In the genomic region with DNA sequence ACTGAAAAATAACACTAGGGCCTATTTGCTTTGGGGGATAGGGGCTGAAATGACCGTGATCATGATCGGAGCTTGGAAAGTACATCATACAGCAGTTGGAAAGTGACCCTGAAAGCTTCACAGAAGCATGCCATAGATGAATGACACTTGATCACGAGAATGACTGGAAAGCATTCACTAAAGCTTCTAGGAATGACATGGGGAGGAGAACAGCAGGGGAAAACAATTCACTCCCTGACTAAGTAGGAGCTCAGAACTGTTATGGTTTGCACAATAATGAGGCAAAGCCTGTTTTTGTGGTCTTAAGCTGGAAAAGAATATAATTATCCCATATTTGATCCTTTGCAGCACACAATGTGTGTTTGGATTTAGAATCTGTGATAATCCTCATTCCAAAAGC, we compare ENCODE assay signal across 27 cellular contexts.
"Had no signal": no experiment of that assay in that cellular context is flagged by ENCODE, and none has a peak within 500 bp of the region (broad histone marks: within the 10 kb centered on the region; RNA-seq: fewer than 3 reads in every experiment).

No MANE protein-coding gene starts in this region.

- H3K36me3 ChIP-seq: lower lobe of right lung, pancreas, prostate gland, right atrium auricular region, right lobe of liver, stomach, thyroid gland, upper lobe of right lung had no signal

- H3K36me3 Mint-ChIP-seq: naive thymus-derived CD8-positive, alpha-beta T cell; stimulated activated naive B cell treated with anti-CD40 and anti-IgM and Interleukin-4, amounts not matched to agents 10 μg/mL and 1 μg/mL and 100 μg/mL, for 72 hours had no signal

- FAIRE-seq: keratinocyte, pancreas, urothelium cell line had no signal

- H3K27ac Mint-ChIP-seq: naive thymus-derived CD8-positive, alpha-beta T cell; nephron; stimulated activated naive B cell treated with anti-CD40 and anti-IgM and Interleukin-4, amounts not matched to agents 10 μg/mL and 1 μg/mL and 100 μg/mL, for 72 hours had no signal

- H3K4me3 ChIP-seq: lower lobe of right lung, pancreas, prostate gland, right atrium auricular region, right lobe of liver, smooth muscle cell, stomach, testis, thyroid gland, upper lobe of right lung had no signal

- H3K9me3 ChIP-seq: lower lobe of right lung, pancreas, prostate gland, right atrium auricular region, right lobe of liver, stomach, testis, thyroid gland, upper lobe of right lung had no signal

- H3K4me2 ChIP-seq: smooth muscle cell had no signal

- H3K4me3 Mint-ChIP-seq: naive thymus-derived CD8-positive, alpha-beta T cell; nephron; stimulated activated naive B cell treated with anti-CD40 and anti-IgM and Interleukin-4, amounts not matched to agents 10 μg/mL and 1 μg/mL and 100 μg/mL, for 72 hours had no signal

- H3K4me1 Mint-ChIP-seq: naive thymus-derived CD8-positive, alpha-beta T cell; nephron; stimulated activated naive B cell treated with anti-CD40 and anti-IgM and Interleukin-4, amounts not matched to agents 10 μg/mL and 1 μg/mL and 100 μg/mL, for 72 hours had no signal

- H3K27me3 Mint-ChIP-seq: naive thymus-derived CD8-positive, alpha-beta T cell; stimulated activated naive B cell treated with anti-CD40 and anti-IgM and Interleukin-4, amounts not matched to agents 10 μg/mL and 1 μg/mL and 100 μg/mL, for 72 hours had no signal

- H3K27me3 ChIP-seq: pancreas, right atrium auricular region, right lobe of liver, stomach, testis, thyroid gland, upper lobe of right lung had no signal

- ATAC-seq: left cardiac atrium; left lobe of liver; lower lobe of right lung; naive thymus-derived CD8-positive, alpha-beta T cell; pancreas; right lobe of liver; stimulated activated naive B cell treated with anti-CD40 and anti-IgM and Interleukin-4, amounts not matched to agents 10 μg/mL and 1 μg/mL and 100 μg/mL, for 72 hours; stimulated activated naive CD8-positive, alpha-beta T cell treated with anti-CD3 and anti-CD28 coated beads, Interleukin-15, Interleukin-2, amounts not matched to agents 100 U/mL and 50 U/mL, for 24 hours; upper lobe of right lung had no signal

- DNase-seq: hippocampal formation; kidney glomerular epithelial cell; left cardiac atrium; lower lobe of right lung; mammary epithelial cell; mesenchymal stem cell; naive thymus-derived CD8-positive, alpha-beta T cell; nucleus accumbens; pancreas; posterior cingulate gyrus; right lobe of liver; stimulated activated CD4-positive, alpha-beta T cell treated with anti-CD3 and anti-CD28 coated beads, Interleukin-1b, Interleukin-23, amount 100 ng/mL, for 48 hours; stimulated activated CD4-positive, alpha-beta T cell treated with anti-CD3 and anti-CD28 coated beads, Interleukin-2, amount 100 ng/mL, for 48 hours; stimulated activated naive B cell treated with anti-CD40 and anti-IgM and Interleukin-4, amounts not matched to agents 10 μg/mL and 1 μg/mL and 100 μg/mL, for 72 hours; stimulated activated naive CD8-positive, alpha-beta T cell treated with anti-CD3 and anti-CD28 coated beads, Interleukin-15, Interleukin-2, amounts not matched to agents 100 U/mL and 50 U/mL, for 24 hours; stomach; testis; thyroid gland; trophoblast cell; upper lobe of right lung had no signal

- H3K27ac ChIP-seq: lower lobe of right lung, pancreas, prostate gland, right atrium auricular region, right lobe of liver, stomach, testis, thyroid gland, upper lobe of right lung had no signal

- H3K9me3 Mint-ChIP-seq: nephron; stimulated activated naive B cell treated with anti-CD40 and anti-IgM and Interleukin-4, amounts not matched to agents 10 μg/mL and 1 μg/mL and 100 μg/mL, for 72 hours had no signal
